8 cellular contexts compared by ENCODE assay signal in genomic region chr19:22052644-22053013, GRCh38. TPM values are rescaled to one million over a fixed set of nuclear protein-coding genes. Genes with fewer than 3 reads are reported as not detected.
A peak's percentile ranks its signal among the peaks of the same experiment; 100 is the strongest.
DNase-seq lines count a peak whose midpoint lies in the region; ATAC-seq and TF ChIP-seq lines count a peak whose summit lies in the region.

No MANE protein-coding gene starts in this region.

- WGBS in liver: 6% methylated on average over 20 of the region's 20 CpGs
- WGBS in aorta, 2 donors: 2 to 3% methylated on average over 19 to 20 of the region's 20 CpGs

- peak overlapping the region; percentile 44 to 72 (median 59) for H3K4me3 ChIP-seq in liver (ENCODE audit: low read depth in 1 of 3, low read length in 3 of 3)
- H3K4me3 ChIP-seq in aorta (ENCODE audit: low read length in 2 of 2): peak overlapping the region in 1 of 2 donors; percentile 59

- ATAC-seq in GM18505 (IDR thresholded peaks at IDR 0.05; ENCODE audit: unreplicated experiment): peak; percentile 34
- peak; percentile 29 for ATAC-seq in HG03039 (IDR thresholded peaks at IDR 0.05; ENCODE audit: unreplicated experiment)
- peak; percentile 45 for ATAC-seq in aorta (ENCODE audit: low FRiP score)

- no peak for TF ChIP-seq POLR2A in GM18505 (IDR thresholded peaks at IDR 0.05; ENCODE audit: borderline replicate concordance, extremely low read depth, insufficient read depth, insufficient read length)

- H3K4me1 ChIP-seq in liver (ENCODE audit: control insufficient read depth in 4 of 4, insufficient read depth in 4 of 4, low read length in 3 of 4) (peaks cover 0 to 3% (median 0%) of the 10 kb centered on the region in 4 donors), aorta (ENCODE audit: control insufficient read depth in 1 of 2, insufficient read depth in 2 of 2, low read length in 2 of 2) (no peaks in the 10 kb centered on the region)

- peaks cover 5 to 20% (median 14%) of the 10 kb centered on the region in 4 donors for H3K9me3 ChIP-seq in liver (ENCODE audit: control insufficient read depth in 4 of 4, low read length in 3 of 4)
- no peaks in the 10 kb centered on the region for H3K9me3 ChIP-seq in aorta (ENCODE audit: control insufficient read depth, low read length)

- TF ChIP-seq RAD21 in liver (IDR thresholded peaks at IDR 0.05): no peak

- intact Hi-C loops in aorta (cut with DNase I): loop anchor here in 1 of 2 donors (5.0 kb wide), 1 partner anchor 215 kb away; the partner anchor contains the start of gene ZNF43

- DNase-seq in activated naive CD4-positive, alpha-beta T cell treated with anti-CD3 and anti-CD28 coated beads, Interleukin-2, amount 50 U/mL, for 16 hours: peak; percentile 15
- DNase-seq in aorta: peak in 1 of 2 donors; percentile 49
- no peak for DNase-seq in central memory CD4-positive, alpha-beta T cell
- DNase-seq in kidney glomerular epithelial cell (lab: John Stamatoyannopoulos, UW): no peak
- DNase-seq in UCSD-AML1 (lab: John Stamatoyannopoulos, UW; ENCODE audit: unreplicated experiment): no peak

- H3K27me3 ChIP-seq in liver (ENCODE audit: control insufficient read depth in 4 of 4, insufficient read depth in 4 of 4, low read length in 3 of 4) (no peaks in the 10 kb centered on the region), aorta (ENCODE audit: control insufficient read depth in 1 of 2, insufficient read depth in 2 of 2, low read length in 1 of 2) (no peaks in the 10 kb centered on the region)

- no peak for TF ChIP-seq CTCF in liver (IDR thresholded peaks at IDR 0.05; ENCODE audit: low read depth, low read length, missing input control)

- H3K36me3 ChIP-seq in liver (ENCODE audit: control insufficient read depth in 4 of 4, insufficient read depth in 3 of 4, low read depth in 1 of 4, low read length in 3 of 4) (no peaks in the 10 kb centered on the region), aorta (ENCODE audit: control insufficient read depth in 1 of 2, insufficient read depth in 2 of 2, low read length in 1 of 2) (no peaks in the 10 kb centered on the region)

- peak overlapping the region in 1 of 2 donors; percentile 25 for H3K9ac ChIP-seq in liver (ENCODE audit: low read depth in 1 of 2, low read length in 2 of 2)

- H3K27ac ChIP-seq in liver (ENCODE audit: low read depth in 1 of 2, low read length in 2 of 2) (no peak overlapping the region), aorta (ENCODE audit: low read depth in 1 of 2, low read length in 2 of 2) (no peak overlapping the region)

TF ChIP-seq in liver, 16 proteins besides CTCF, POLR2A, EP300 and RAD21:
- no peak for TF ChIP-seq EGR1 (IDR thresholded peaks at IDR 0.05; ENCODE audit: low read depth in 2 of 2)
- TF ChIP-seq FOXA2 (IDR thresholded peaks at IDR 0.05): no peak
- no peak for TF ChIP-seq FOXA1 (IDR thresholded peaks at IDR 0.05)
- no peak for TF ChIP-seq REST (IDR thresholded peaks at IDR 0.05)
- TF ChIP-seq, protein P1, sequence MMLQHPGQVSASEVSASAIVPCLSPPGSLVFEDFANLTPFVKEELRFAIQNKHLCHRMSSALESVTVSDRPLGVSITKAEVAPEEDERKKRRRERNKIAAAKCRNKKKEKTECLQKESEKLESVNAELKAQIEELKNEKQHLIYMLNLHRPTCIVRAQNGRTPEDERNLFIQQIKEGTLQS (IDR thresholded peaks at IDR 0.05): no peak
- TF ChIP-seq RXRA (IDR thresholded peaks at IDR 0.05): no peak
- TF ChIP-seq MAX (IDR thresholded peaks at IDR 0.05): no peak
- no peak for TF ChIP-seq HNF4A (conservative IDR thresholded peaks at IDR 0.05)
- no peak for TF ChIP-seq TAF1 (conservative IDR thresholded peaks at IDR 0.05)
- TF ChIP-seq ZBTB33 (IDR thresholded peaks at IDR 0.05): no peak
- no peak for TF ChIP-seq GABPA (IDR thresholded peaks at IDR 0.05 in 1 of 2, conservative IDR thresholded peaks at IDR 0.05 in 1 of 2)
- no peak for TF ChIP-seq JUND (IDR thresholded peaks at IDR 0.05)
- no peak for TF ChIP-seq NR2F2 (IDR thresholded peaks at IDR 0.05)
- no peak for TF ChIP-seq HNF4G (IDR thresholded peaks at IDR 0.05)
- no peak for TF ChIP-seq SP1 (IDR thresholded peaks at IDR 0.05)

RNA-seq across cellular contexts. Expression of gene ZNF257, which starts 0.3 kb away (rescaled TPM):
- 1 to 10 TPM in 1 of 2 donors, under 1 TPM in 1; 0.75 to 1.1 TPM for total RNA-seq in liver
- under 1 TPM; 0.14 TPM for polyA plus RNA-seq in liver
- 1 to 10 TPM; 2.4 to 3.3 TPM for total RNA-seq in aorta
- polyA plus RNA-seq in aorta: under 1 TPM in 1 of 2 donors, not detected in 1; 0.18 TPM

RNA-seq across cellular contexts. Expression of gene ZNF208, which starts 41.9 kb away (rescaled TPM):
- under 1 TPM; 0.25 to 0.28 TPM for total RNA-seq in liver
- under 1 TPM; 0.06 to 0.07 TPM for polyA plus RNA-seq in liver
- 10 to 100 TPM; 12.6 to 23.2 TPM for total RNA-seq in aorta
- polyA plus RNA-seq in aorta: 1 to 10 TPM; 3.0 to 5.0 TPM

Comparison
In these comparisons a context has a peak if more than half of its experiments do, and no peak if none do; other contexts are left out.
1. RNA of gene ZNF208, which starts 41.9 kb away (total RNA-seq): 12.6 to 23.2 TPM in aorta; 0.25 to 0.28 TPM in liver; every median in the first group is over 10 times any median in the second.
2. Peak in every context shown above with its lines, with median percentiles within 50 percentile points of each other: ATAC-seq.